34 cellular contexts compared by ENCODE assay signal in the genomic region with DNA sequence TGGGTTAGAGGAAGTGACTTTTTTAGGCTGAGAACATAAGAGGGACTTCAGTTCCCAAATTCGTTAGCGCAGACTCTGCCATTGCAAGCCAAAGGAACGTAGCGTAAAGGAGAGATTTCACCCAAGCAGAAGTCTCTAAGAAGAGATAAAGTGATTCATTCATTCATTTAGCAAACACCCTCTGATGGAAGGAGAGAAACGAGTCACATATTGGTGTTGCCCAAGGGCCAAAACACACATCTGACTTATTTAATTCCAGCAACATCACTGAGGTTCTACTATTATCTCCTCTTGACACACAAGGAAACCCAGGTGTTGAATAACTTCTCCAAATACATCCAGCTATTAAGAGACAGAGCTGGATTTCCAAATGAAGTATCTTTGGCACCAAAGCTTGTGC.
"Had no signal": no experiment of that assay in that cellular context is flagged by ENCODE, and none has a peak within 500 bp of the region (broad histone marks: within the 10 kb centered on the region; RNA-seq: fewer than 3 reads in every experiment).

No MANE protein-coding gene starts in this region.

- H3K9me3 Mint-ChIP-seq: activated B cell treated with CpG ODN at 0.5 μM for 24 hours; activated CD4-positive, alpha-beta memory T cell treated with anti-CD3 and anti-CD28 coated beads for 36 hours; activated CD4-positive, alpha-beta T cell treated with anti-CD3 and anti-CD28 coated beads, Interleukin-2, amount 10 ng/mL, durations not matched to agents 24 days and 14 days; activated naive CD4-positive, alpha-beta T cell treated with anti-CD3 and anti-CD28 coated beads, Interleukin-2, amount 10 ng/mL, durations not matched to agents 7 days and 5 days; activated naive CD8-positive, alpha-beta T cell treated with anti-CD3 and anti-CD28 coated beads, Interleukin-2, amount 10 ng/mL, durations not matched to agents 7 days and 5 days; activated T-helper 1 cell treated with anti-CD3 and anti-CD28 coated beads, Interleukin-12 subunit alpha, Interleukin-12 subunit beta, Interleukin-2, Interleukin-4 antibody, amounts not matched to agents 30 ng/mL and 10 ng/mL and 1 ng/mL, durations not matched to agents 14 hours and 24 hours and 36 hours; central memory CD8-positive, alpha-beta T cell had no signal

- ATAC-seq: PC-3, SK-N-SH treated with all-trans-retinoic acid at 6 μM for 48 hours had no signal

- DNase-seq: activated B cell treated with CpG ODN at 0.5 μM for 24 hours; activated CD4-positive, alpha-beta memory T cell treated with anti-CD3 and anti-CD28 coated beads for 36 hours; activated CD4-positive, alpha-beta T cell treated with anti-CD3 and anti-CD28 coated beads, Interleukin-2, amount 10 ng/mL, durations not matched to agents 24 days and 14 days; activated CD4-positive, CD25-positive, alpha-beta regulatory T cell treated with anti-CD3 and anti-CD28 coated beads, Interleukin-2, amount 50 U/mL, for 72 hours; activated CD8-positive, alpha-beta memory T cell treated with anti-CD3 and anti-CD28 coated beads, Interleukin-2, amount 50 U/mL, for 4 hours; activated effector memory CD4-positive, alpha-beta T cell treated with Interleukin-2 at 50 U/mL for 16 hours; activated naive CD4-positive, alpha-beta T cell treated with anti-CD3 and anti-CD28 coated beads, Interleukin-2, amount 10 ng/mL, durations not matched to agents 7 days and 5 days; activated naive CD8-positive, alpha-beta T cell treated with anti-CD3 and anti-CD28 coated beads, Interleukin-2, amount 10 ng/mL, durations not matched to agents 7 days and 5 days; amygdala; colonic mucosa; Kasumi-1; KG1; MG63; NCI-H1048; NCI-H1105 treated with DMSO at 0.1 percent for 48 hours; NCI-H1436; NCI-H1694; NCI-H1930; NCI-H2081 treated with DMSO at 0.1 percent for 48 hours; NCI-H226; NCI-H526; NCI-H748 treated with DMSO at 0.1 percent for 48 hours; NK-92 treated with Interleukin-12 subunit alpha and Interleukin-12 subunit beta, amount 100 ng/mL, for 24 hours; PC-3; Peyer's patch; RPMI8226; SIG-M5; SW 1271; T-helper 1 cell; T-helper 2 cell; T-helper 9 cell had no signal

- H3K4me1 Mint-ChIP-seq: activated naive CD4-positive, alpha-beta T cell treated with anti-CD3 and anti-CD28 coated beads, Interleukin-2, amount 10 ng/mL, durations not matched to agents 7 days and 5 days; activated naive CD8-positive, alpha-beta T cell treated with anti-CD3 and anti-CD28 coated beads, Interleukin-2, amount 10 ng/mL, durations not matched to agents 7 days and 5 days had no signal

- H3K27me3 Mint-ChIP-seq: activated B cell treated with CpG ODN at 0.5 μM for 24 hours; activated CD4-positive, alpha-beta memory T cell treated with anti-CD3 and anti-CD28 coated beads for 36 hours; activated CD4-positive, alpha-beta T cell treated with anti-CD3 and anti-CD28 coated beads, Interleukin-2, amount 10 ng/mL, durations not matched to agents 24 days and 14 days; activated naive CD4-positive, alpha-beta T cell treated with anti-CD3 and anti-CD28 coated beads, Interleukin-2, amount 10 ng/mL, durations not matched to agents 7 days and 5 days; activated naive CD8-positive, alpha-beta T cell treated with anti-CD3 and anti-CD28 coated beads, Interleukin-2, amount 10 ng/mL, durations not matched to agents 7 days and 5 days; central memory CD8-positive, alpha-beta T cell had no signal

- H3K4me3 Mint-ChIP-seq: activated B cell treated with CpG ODN at 0.5 μM for 24 hours; activated CD4-positive, alpha-beta memory T cell treated with anti-CD3 and anti-CD28 coated beads for 36 hours; activated CD4-positive, alpha-beta T cell treated with anti-CD3 and anti-CD28 coated beads, Interleukin-2, amount 10 ng/mL, durations not matched to agents 24 days and 14 days; activated naive CD4-positive, alpha-beta T cell treated with anti-CD3 and anti-CD28 coated beads, Interleukin-2, amount 10 ng/mL, durations not matched to agents 7 days and 5 days; activated naive CD8-positive, alpha-beta T cell treated with anti-CD3 and anti-CD28 coated beads, Interleukin-2, amount 10 ng/mL, durations not matched to agents 7 days and 5 days; activated T-helper 1 cell treated with anti-CD3 and anti-CD28 coated beads, Interleukin-12 subunit alpha, Interleukin-12 subunit beta, Interleukin-2, Interleukin-4 antibody, amounts not matched to agents 30 ng/mL and 10 ng/mL and 1 ng/mL, durations not matched to agents 14 hours and 24 hours and 36 hours; central memory CD8-positive, alpha-beta T cell had no signal

- H3K27ac Mint-ChIP-seq: activated CD4-positive, alpha-beta memory T cell treated with anti-CD3 and anti-CD28 coated beads for 36 hours; activated CD4-positive, alpha-beta T cell treated with anti-CD3 and anti-CD28 coated beads, Interleukin-2, amount 10 ng/mL, durations not matched to agents 24 days and 14 days; activated naive CD4-positive, alpha-beta T cell treated with anti-CD3 and anti-CD28 coated beads, Interleukin-2, amount 10 ng/mL, durations not matched to agents 7 days and 5 days; activated naive CD8-positive, alpha-beta T cell treated with anti-CD3 and anti-CD28 coated beads, Interleukin-2, amount 10 ng/mL, durations not matched to agents 7 days and 5 days; activated T-helper 1 cell treated with anti-CD3 and anti-CD28 coated beads, Interleukin-12 subunit alpha, Interleukin-12 subunit beta, Interleukin-2, Interleukin-4 antibody, amounts not matched to agents 30 ng/mL and 10 ng/mL and 1 ng/mL, durations not matched to agents 14 hours and 24 hours and 36 hours had no signal
